1 cellular context compared by ENCODE assay signal in the genomic region with DNA sequence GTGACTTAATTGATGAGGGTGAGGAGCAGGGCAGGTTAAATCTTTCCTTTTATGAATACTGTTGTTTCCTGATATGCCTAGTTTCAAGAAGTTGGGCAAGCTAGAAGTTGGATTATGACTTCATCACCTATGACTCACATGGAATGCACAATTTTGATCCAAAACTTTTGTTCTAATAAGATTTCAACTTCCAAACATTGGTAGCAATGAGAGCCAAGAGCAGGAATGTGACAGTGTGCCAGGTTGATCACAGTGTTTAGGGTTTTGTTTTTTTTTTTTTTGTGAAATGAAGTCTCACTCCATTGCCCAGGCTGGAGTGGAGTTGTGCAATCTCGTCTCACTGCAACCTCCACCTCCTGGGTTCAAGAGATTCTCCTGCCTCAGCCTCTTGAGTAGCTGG.
TF ChIP-seq lines count a peak whose summit lies in the region.

No MANE protein-coding gene starts in this region.

TF ChIP-seq in endothelial cell of umbilical vein, 7 proteins besides CTCF, POLR2A, EP300 and RAD21:
- TF ChIP-seq JUN (IDR thresholded peaks at IDR 0.05; ENCODE audit: borderline replicate concordance, insufficient read depth, insufficient read length, low read depth): peak; percentile 90
- TF ChIP-seq FOS (IDR thresholded peaks at IDR 0.05; ENCODE audit: borderline replicate concordance, insufficient read depth, low read length): peak; percentile 57
- no peak for TF ChIP-seq EZH2 (IDR thresholded peaks at IDR 0.05; ENCODE audit: borderline replicate concordance, low read depth, low read length, severe bottlenecking)
